10 cellular contexts compared by ENCODE assay signal in genomic region chr7:19117870-19118608, GRCh38. TPM values are rescaled to one million over a fixed set of nuclear protein-coding genes. Genes with fewer than 3 reads are reported as not detected.
DNase-seq lines count a peak whose midpoint lies in the region; ATAC-seq and TF ChIP-seq lines count a peak whose summit lies in the region.
"Had no signal": no experiment of that assay in that cellular context is flagged by ENCODE, and none has a peak within 500 bp of the region (broad histone marks: within the 10 kb centered on the region; RNA-seq: fewer than 3 reads in every experiment).

No MANE protein-coding gene starts in this region.

- H3K27ac ChIP-seq in SJSA1 (peak overlapping the region; percentile 89), sigmoid colon (peak overlapping the region; percentile 52 to 89 (median 68))

- H3K36me3 ChIP-seq in SJSA1 (peaks cover 41% of the 10 kb centered on the region), sigmoid colon (no peaks in the 10 kb centered on the region)

- intact Hi-C loops in left cardiac atrium (cut with DNase I), result no loop called here
- intact Hi-C loops in sigmoid colon (cut with DNase I), result no loop called here

- H3K4me1 ChIP-seq in SJSA1 (replicated peaks) (peaks cover 38% of the 10 kb centered on the region), sigmoid colon (peaks cover 0 to 35% (median 22%) of the 10 kb centered on the region in 4 donors)

- WGBS in sigmoid colon, 2 donors, result 2 to 11% methylated on average over 51 of the region's 51 CpGs

- TF ChIP-seq CTCF in sigmoid colon (IDR thresholded peaks at IDR 0.05), result no peak

- no peak for TF ChIP-seq EP300 in sigmoid colon (IDR thresholded peaks at IDR 0.05)

- peak in 1 of 2 experiments; percentile 53 for DNase-seq in SJSA1 (ENCODE audit: low read depth in 1 of 2, low spot score in 2 of 2)
- peak; percentile 33 for DNase-seq in left cardiac atrium
- peak; percentile 66 for DNase-seq in sigmoid colon
- no peak for DNase-seq in T1000 (lab: John Stamatoyannopoulos, UW)
- DNase-seq in stimulated activated CD4-positive, alpha-beta T cell treated with anti-CD3 and anti-CD28 coated beads, Interleukin-1b, Interleukin-23, amount 100 ng/mL, for 48 hours, result no peak
- no peak for DNase-seq in activated CD8-positive, alpha-beta memory T cell treated with anti-CD3 and anti-CD28 coated beads for 24 hours
- DNase-seq in DMS153 (lab: John Stamatoyannopoulos, UW), result no peak

- no peak for TF ChIP-seq POLR2A in sigmoid colon (IDR thresholded peaks at IDR 0.05)

- no peaks in the 10 kb centered on the region for H3K9me3 ChIP-seq in SJSA1 (replicated peaks)
- no peaks in the 10 kb centered on the region for H3K9me3 ChIP-seq in sigmoid colon

- peak; percentile 34 for ATAC-seq in GM18909 (IDR thresholded peaks at IDR 0.05; ENCODE audit: poor library complexity, unreplicated experiment)
- peak; percentile 44 to 45 for ATAC-seq in left cardiac atrium

- H3K27me3 ChIP-seq in SJSA1 (replicated peaks) (no peaks in the 10 kb centered on the region), sigmoid colon (peaks cover 9 to 78% (median 34%) of the 10 kb centered on the region in 3 donors)

- peak overlapping the region; percentile 93 for H3K4me3 ChIP-seq in SJSA1
- H3K4me3 ChIP-seq in sigmoid colon, result peak overlapping the region; percentile 36 to 71 (median 62)

RNA-seq across cellular contexts. Expression of gene TWIST1, which starts 0.6 kb away (rescaled TPM):
- 49.5 and 76.2 TPM in 2 replicates for total RNA-seq in SJSA1 (2014; rRNA removed; shearing (Covaris generic))
- total RNA-seq in left cardiac atrium (1 to 10 TPM; 3.2 to 5.4 TPM), sigmoid colon (10 to 100 TPM in 1 of 4 donors, 1 to 10 TPM in 3; 1.8 to 17.8 (median 4.2) TPM)
- polyA plus RNA-seq in sigmoid colon, result 1 to 10 TPM in 2 of 3 donors, not detected in 1; 1.0 to 1.8 TPM

RNA-seq across cellular contexts. Expression of gene FERD3L, which starts 27.2 kb away (rescaled TPM):
- total RNA-seq in SJSA1 (2014; rRNA removed; shearing (Covaris generic)), result not detected in 2 replicates
- total RNA-seq in left cardiac atrium, result not detected
- not detected for total RNA-seq in sigmoid colon
- polyA plus RNA-seq in sigmoid colon, result not detected
- total RNA-seq: T-helper 2 cell treated with Interferon-gamma antibody and Interleukin-4, amounts not matched to agents 100 ng/mL and 5 ng/mL, for 36 hours; temporal lobe had no signal

Comparison
In these comparisons a context has a peak if more than half of its experiments do, and no peak if none do; other contexts are left out.
1. DNase-seq: peak in left cardiac atrium (single experiment) and sigmoid colon (single experiment); none in T1000 (single experiment), stimulated activated CD4-positive, alpha-beta T cell treated with anti-CD3 and anti-CD28 coated beads, Interleukin-1b, Interleukin-23, amount 100 ng/mL, for 48 hours (single experiment), activated CD8-positive, alpha-beta memory T cell treated with anti-CD3 and anti-CD28 coated beads for 24 hours (single experiment) and DMS153 (single experiment).